15 cellular contexts compared by ENCODE assay signal in the genomic region with DNA sequence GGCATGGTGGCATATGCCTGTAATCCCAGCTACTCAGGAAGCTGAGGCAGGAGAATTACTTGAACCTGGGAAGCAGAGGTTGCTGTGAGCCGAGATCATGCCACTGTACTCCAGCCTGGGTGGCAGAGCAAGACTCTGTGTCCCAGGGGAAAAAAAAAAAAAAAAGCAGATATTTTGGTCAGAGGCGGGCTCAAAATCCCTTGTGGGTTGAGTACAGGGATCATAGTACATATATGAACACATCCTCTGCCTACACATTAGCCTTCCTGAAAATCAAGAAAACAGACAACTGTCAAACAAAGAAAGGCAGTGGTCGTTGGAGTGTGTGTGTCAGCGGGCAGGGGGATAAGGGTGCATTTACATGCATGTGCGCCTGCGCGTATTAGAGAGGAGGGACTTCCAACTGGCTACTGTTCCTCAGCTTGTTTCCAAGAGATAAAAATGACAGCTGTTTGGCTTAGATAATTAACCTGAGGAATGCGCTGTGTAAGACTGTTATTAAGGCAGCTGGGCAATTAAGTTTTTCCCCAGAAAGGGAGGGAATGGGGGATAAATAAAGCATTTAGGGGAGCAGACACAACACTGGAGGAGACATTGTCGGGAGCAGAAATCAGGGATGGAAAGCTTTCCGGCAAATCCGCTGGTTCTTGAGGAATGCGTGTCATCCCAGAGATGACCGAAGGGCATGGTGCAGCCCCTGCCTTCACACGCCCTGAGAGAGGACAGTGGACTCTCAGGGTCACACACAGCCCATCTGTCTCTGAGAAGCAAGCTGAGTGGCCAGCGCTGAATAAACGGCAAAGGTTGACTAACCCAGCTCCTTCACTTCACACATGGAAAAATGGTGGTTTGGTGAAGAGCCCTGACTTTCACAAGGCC. TPM values are rescaled to one million over a fixed set of nuclear protein-coding genes. Genes with fewer than 3 reads are reported as not detected.
DNase-seq lines count a peak whose midpoint lies in the region; ATAC-seq and TF ChIP-seq lines count a peak whose summit lies in the region.
"Had no signal": no experiment of that assay in that cellular context is flagged by ENCODE, and none has a peak within 500 bp of the region (broad histone marks: within the 10 kb centered on the region; RNA-seq: fewer than 3 reads in every experiment).

No MANE protein-coding gene starts in this region.

- no peaks in the 10 kb centered on the region for H3K27me3 ChIP-seq in BLaER1 treated with 17β-estradiol and CSF1 and Interleukin-3, amounts not matched to agents 10 nM and 100 nM
- H3K27me3 ChIP-seq in lung (ENCODE audit: control insufficient read depth, insufficient read depth), result no peaks in the 10 kb centered on the region

- H3K4me1 ChIP-seq in BLaER1 treated with 17β-estradiol and CSF1 and Interleukin-3, amounts not matched to agents 10 nM and 100 nM, result peaks cover 63 to 93% (median 77%) of the 10 kb centered on the region in 10 experiments
- H3K4me1 ChIP-seq in lung (ENCODE audit: control insufficient read depth in 2 of 2, insufficient read depth in 2 of 2, low read length in 2 of 2), result peaks cover 13 to 15% of the 10 kb centered on the region in 2 donors

- CTCF ChIA-PET in MCF 10A (lab: Yijun Ruan, JAX), result interaction anchor here (0.6 to 21.0 kb wide), 26 partner anchors 8 to 156 kb away, joined by 3 to 564 read pairs (median 4); a partner anchor contains a TSS

- DNase-seq in NCI-H2227 treated with DMSO at 0.1 percent for 48 hours (lab: John Stamatoyannopoulos, UW) (peak; percentile 26), MCF 10A (ENCODE audit: unreplicated experiment) (no peak), lung (ENCODE audit: low spot score) (no peak), SKM-1 treated with dmso at 0.1 percent for 144 hours (lab: John Stamatoyannopoulos, UW; ENCODE audit: unreplicated experiment) (no peak), Ammon's horn (ENCODE audit: low spot score) (no peak)
- DNase-seq: activated effector memory CD4-positive, alpha-beta T cell treated with anti-CD3 and anti-CD28 coated beads, Interleukin-2, amount 50 U/mL, for 16 hours; DMS153; effector CD4-positive, alpha-beta T cell; NCI-H774; SHP77 treated with DMSO at 0.1 percent for 48 hours; stimulated activated CD4-positive, alpha-beta T cell treated with anti-CD3 and anti-CD28 coated beads, Interleukin-12 subunit alpha, Interleukin-12 subunit beta, amount 100 ng/mL, for 4 hours had no signal

- H3K4me1 Mint-ChIP-seq in MCF 10A (ENCODE audit: insufficient read depth, unreplicated experiment), result peaks cover 65% of the 10 kb centered on the region

- H3K9me3 ChIP-seq in BLaER1 treated with 17β-estradiol and CSF1 and Interleukin-3, amounts not matched to agents 10 nM and 100 nM (replicated peaks in 1 of 11), result no peaks in the 10 kb centered on the region
- H3K9me3 ChIP-seq in lung (ENCODE audit: control insufficient read depth in 2 of 2, insufficient read depth in 1 of 2, low read length in 1 of 2), result no peaks in the 10 kb centered on the region

- ATAC-seq in lung (ENCODE audit: insufficient read depth, low FRiP score) (no peak), HG03045 (IDR thresholded peaks at IDR 0.05; ENCODE audit: unreplicated experiment) (no peak), GM18511 (IDR thresholded peaks at IDR 0.05; ENCODE audit: unreplicated experiment) (no peak)

- peak overlapping the region; percentile 68 for H3K27ac Mint-ChIP-seq in MCF 10A (ENCODE audit: low read depth, unreplicated experiment)

- H3K27ac ChIP-seq in BLaER1 treated with 17β-estradiol and CSF1 and Interleukin-3, amounts not matched to agents 10 nM and 100 nM, result peak overlapping the region in 6 of 11 experiments; percentile 1 to 87 (median 50); a peak in 12 of 22 replicates
- H3K27ac ChIP-seq in lung (ENCODE audit: low read depth in 1 of 2, low read length in 1 of 2), result peak overlapping the region; percentile 6 to 67

- H3K27me3 Mint-ChIP-seq in MCF 10A (ENCODE audit: insufficient read depth, unreplicated experiment), result no peaks in the 10 kb centered on the region

- H3K4me3 ChIP-seq in BLaER1 treated with 17β-estradiol and CSF1 and Interleukin-3, amounts not matched to agents 10 nM and 100 nM, result peak overlapping the region in 1 of 10 experiments; percentile 63; a peak in 1 of 20 replicates
- H3K4me3 ChIP-seq in lung, result no peak overlapping the region

- intact Hi-C loops in MCF 10A (cut with micrococcal nuclease), result loop anchor here (1.0 kb wide), 1 partner anchor 46 kb away; no protein-coding TSS in a partner anchor

- H3K36me3 ChIP-seq in BLaER1 treated with 17β-estradiol and CSF1 and Interleukin-3, amounts not matched to agents 10 nM and 100 nM, result no peaks in the 10 kb centered on the region
- no peaks in the 10 kb centered on the region for H3K36me3 ChIP-seq in lung (ENCODE audit: control insufficient read depth in 2 of 2, insufficient read depth in 2 of 2, low read length in 2 of 2)

- BruUV-seq in MCF 10A (replicated peaks; lab: Mats Ljungman, UMichigan), result no TSS peak

- H3K4me3 Mint-ChIP-seq in MCF 10A (ENCODE audit: unreplicated experiment), result peak overlapping the region; percentile 83

- H3K9ac ChIP-seq in BLaER1 treated with 17β-estradiol and CSF1 and Interleukin-3, amounts not matched to agents 10 nM and 100 nM, result peak overlapping the region in 3 of 11 experiments; percentile 2 to 25 (median 11); a peak in 2 of 22 replicates

- no peaks in the 10 kb centered on the region for H4K20me1 ChIP-seq in BLaER1 treated with 17β-estradiol and CSF1 and Interleukin-3, amounts not matched to agents 10 nM and 100 nM

- peak overlapping the region; percentile 61 to 99 (median 95) for H3K4me2 ChIP-seq in BLaER1 treated with 17β-estradiol and CSF1 and Interleukin-3, amounts not matched to agents 10 nM and 100 nM

- TF ChIP-seq CTCF in MCF 10A (IDR thresholded peaks at IDR 0.05; ENCODE audit: unreplicated experiment) (no peak), lung (IDR thresholded peaks at IDR 0.05; ENCODE audit: control extremely low read depth, extremely low read depth) (no peak)

- H3K9me3 Mint-ChIP-seq in MCF 10A (ENCODE audit: unreplicated experiment), result no peaks in the 10 kb centered on the region

- WGBS in lung, 2 donors, result 70 to 84% methylated on average over 16 of the region's 16 CpGs

- POLR2A ChIA-PET in MCF 10A (lab: Yijun Ruan, JAX), result interaction anchor here (0.6 to 18.4 kb wide), 8 partner anchors 12 to 1894 kb away, joined by 3 to 458 read pairs (median 4); a partner anchor contains a TSS

- H3K36me3 Mint-ChIP-seq in MCF 10A (ENCODE audit: insufficient read depth, unreplicated experiment), result peaks cover 100% of the 10 kb centered on the region

RNA-seq across cellular contexts. Expression of a gene that starts 6.4 kb away (rescaled TPM):
- total RNA-seq in MCF 10A (2022), result 999 and 1,572 TPM in 2 replicates
- 100 to 1,000 TPM in 1 of 2 donors, 10 to 100 TPM in 1; 72.6 to 121 TPM for total RNA-seq in lung
- 10 to 100 TPM; 14.6 to 64.6 TPM for polyA plus RNA-seq in lung

RNA-seq across cellular contexts. Expression of a gene that starts 29.4 kb away (rescaled TPM):
- not detected in 2 replicates for total RNA-seq in MCF 10A (2022)
- 10 to 100 TPM; 53.4 to 74.5 TPM for total RNA-seq in lung
- polyA plus RNA-seq in lung, result 100 to 1,000 TPM in 1 of 2 donors, 10 to 100 TPM in 1; 44.6 to 696 TPM

RNA-seq across cellular contexts. Expression of a gene that starts 58.8 kb away (rescaled TPM):
- total RNA-seq in MCF 10A (2022), result 0.21 and 0.39 TPM in 2 replicates
- 10 to 100 TPM in 1 of 2 donors, 1 to 10 TPM in 1; 6.5 to 39.5 TPM for total RNA-seq in lung
- 10 to 100 TPM; 11.3 to 74.6 TPM for polyA plus RNA-seq in lung
- total RNA-seq: H1 had no signal
- polyA plus RNA-seq: H1 had no signal

Comparison
In these comparisons a context has a peak if more than half of its experiments do, and no peak if none do; other contexts are left out.
1. RNA of a gene that starts 29.4 kb away (total RNA-seq): 53.4 to 74.5 TPM in lung; not detected in MCF 10A; every median in the first group is over 10 times any median in the second.